15 cellular contexts compared by ENCODE assay signal in the genomic region with DNA sequence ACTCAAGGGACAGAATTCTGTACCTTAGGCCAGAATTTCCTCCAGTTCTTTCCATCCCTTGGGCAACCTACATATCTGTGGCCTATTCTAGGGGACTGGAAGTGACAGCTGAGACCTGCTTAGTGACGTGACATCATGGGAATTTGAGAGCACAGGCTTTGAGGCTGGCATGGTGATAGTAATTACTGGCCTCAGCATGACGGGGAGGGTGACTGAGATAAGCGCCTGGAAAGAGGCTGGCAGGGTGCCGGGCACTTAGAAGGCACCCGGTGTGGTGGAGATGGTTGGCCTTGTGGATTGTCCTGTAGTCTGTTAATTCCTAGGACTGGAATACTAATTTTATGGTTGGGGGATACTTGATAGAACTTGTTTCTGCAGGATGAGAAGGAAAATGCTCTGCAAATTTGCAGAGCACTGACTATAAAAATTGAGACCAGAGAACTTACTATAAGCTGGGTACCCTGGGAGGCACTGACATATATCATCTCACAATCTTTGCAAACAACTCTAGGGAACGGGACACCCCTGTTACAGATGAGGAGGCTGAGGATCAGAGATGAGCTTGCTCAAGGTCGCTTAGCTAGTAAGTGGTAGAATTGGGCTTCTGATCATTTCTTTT. TPM values are rescaled to one million over a fixed set of nuclear protein-coding genes. Genes with fewer than 3 reads are reported as not detected.
DNase-seq lines count a peak whose midpoint lies in the region; ATAC-seq, FAIRE-seq and TF ChIP-seq lines count a peak whose summit lies in the region.
"Had no signal": no experiment of that assay in that cellular context is flagged by ENCODE, and none has a peak within 500 bp of the region (broad histone marks: within the 10 kb centered on the region; RNA-seq: fewer than 3 reads in every experiment).

No MANE protein-coding gene starts in this region.

- H3K27ac ChIP-seq in SJCRH30 (no peak overlapping the region), right cardiac atrium (ENCODE audit: low read length) (peak overlapping the region; percentile 54), small intestine (ENCODE audit: low read depth in 1 of 2, low read length in 1 of 2) (no peak overlapping the region)
- H3K27ac ChIP-seq: 22Rv1 had no signal

- DNase-seq in DMS79 treated with DMSO at 0.1 percent for 48 hours (lab: John Stamatoyannopoulos, UW): peak; percentile 10
- DNase-seq in DMS79 (lab: John Stamatoyannopoulos, UW): no peak
- DNase-seq in SJCRH30: peak; percentile 6 to 27
- peak; percentile 60 to 81 (median 72) for DNase-seq in right cardiac atrium
- peak; percentile 51 for DNase-seq in small intestine
- no peak for DNase-seq in omental fat pad (ENCODE audit: low spot score)
- no peak for DNase-seq in amniotic stem cell (lab: John Stamatoyannopoulos, UW)
- DNase-seq in hepatic stellate cell (ENCODE audit: low spot score): no peak
- DNase-seq: C1 segment of cervical spinal cord, H9, Karpas-422, NCI-H1930, SIG-M5 had no signal

- WGBS in right cardiac atrium: 60% methylated on average over 7 of the region's 7 CpGs
- 30 to 52% (median 42%) methylated on average over 7 of the region's 7 CpGs for WGBS in small intestine, 3 donors

- peak; percentile 91 to 92 for ATAC-seq in right cardiac atrium
- ATAC-seq in omental fat pad (ENCODE audit: low FRiP score): no peak

- H3K36me3 ChIP-seq in SJCRH30 (no peaks in the 10 kb centered on the region), small intestine (ENCODE audit: control insufficient read depth in 2 of 2, insufficient read depth in 2 of 2, low read length in 2 of 2) (no peaks in the 10 kb centered on the region)

- TF ChIP-seq CTCF in omental fat pad (IDR thresholded peaks at IDR 0.05): no peak

- H3K9me3 ChIP-seq in SJCRH30 (replicated peaks) (no peaks in the 10 kb centered on the region), right cardiac atrium (ENCODE audit: control insufficient read depth, low read length) (no peaks in the 10 kb centered on the region), small intestine (ENCODE audit: control insufficient read depth, low read depth) (no peaks in the 10 kb centered on the region)

- no peak overlapping the region for H3K4me3 ChIP-seq in SJCRH30
- H3K4me3 ChIP-seq in right cardiac atrium (ENCODE audit: low read length): no peak overlapping the region
- no peak overlapping the region for H3K4me3 ChIP-seq in small intestine (ENCODE audit: low read depth in 1 of 2, low read length in 2 of 2)

- H3K4me1 ChIP-seq in SJCRH30 (no peaks in the 10 kb centered on the region), right cardiac atrium (ENCODE audit: control insufficient read depth, insufficient read depth, low read length) (no peaks in the 10 kb centered on the region), small intestine (ENCODE audit: control insufficient read depth in 2 of 2, insufficient read depth in 1 of 2, low read depth in 1 of 2, low read length in 1 of 2) (no peaks in the 10 kb centered on the region)

- intact Hi-C loops in right cardiac atrium (cut with DNase I): no loop called here

- H3K27me3 ChIP-seq in SJCRH30 (no peaks in the 10 kb centered on the region), right cardiac atrium (ENCODE audit: control insufficient read depth, insufficient read depth) (no peaks in the 10 kb centered on the region), small intestine (ENCODE audit: control insufficient read depth in 2 of 2, insufficient read depth in 2 of 2, low read length in 2 of 2) (no peaks in the 10 kb centered on the region)

- no peak for FAIRE-seq in small intestine (lab: Jason Lieb, UNC)
- FAIRE-seq: RCC 7860 had no signal

RNA-seq across cellular contexts. Expression of gene TBX3, which starts 42.2 kb away (rescaled TPM):
- total RNA-seq in SJCRH30 (2014; rRNA removed; shearing (Covaris generic)): not detected in 2 replicates
- total RNA-seq in right cardiac atrium (10 to 100 TPM in 1 of 4 donors, 1 to 10 TPM in 3; 7.6 to 19.0 (median 9.0) TPM), omental fat pad (10 to 100 TPM; 14.0 to 44.8 (median 17.6) TPM)
- polyA plus RNA-seq in right cardiac atrium (13.9 TPM), small intestine (100 to 1,000 TPM in 1 of 3 donors, 10 to 100 TPM in 2; 18.8 to 104 (median 53.5) TPM)

Comparison
In these comparisons a context has a peak if more than half of its experiments do, and no peak if none do; other contexts are left out.
1. DNase-seq: peak in DMS79 treated with DMSO at 0.1 percent for 48 hours (single experiment), SJCRH30 (2 of 2), right cardiac atrium (3 of 3) and small intestine (single experiment); none in DMS79 (single experiment), omental fat pad (single experiment), amniotic stem cell (single experiment) and hepatic stellate cell (single experiment).